Comparison of ENCODE assay signal across 10 cellular contexts in genomic region chr2:153871231-153872221, GRCh38. TPM values are rescaled to one million over a fixed set of nuclear protein-coding genes. Genes with fewer than 3 reads are reported as not detected.
DNase-seq lines count a peak whose midpoint lies in the region; ATAC-seq and TF ChIP-seq lines count a peak whose summit lies in the region.
"Had no signal": no experiment of that assay in that cellular context is flagged by ENCODE, and none has a peak within 500 bp of the region (broad histone marks: within the 10 kb centered on the region; RNA-seq: fewer than 3 reads in every experiment).

Gene GALNT13 (plus strand): TSS chr2:153871922.

- intact Hi-C loops in naive thymus-derived CD4-positive, alpha-beta T cell (cut with micrococcal nuclease): no loop called here
- intact Hi-C loops in natural killer cell (cut with micrococcal nuclease): no loop called here

- CTCF ChIA-PET in naive thymus-derived CD4-positive, alpha-beta T cell (lab: Charles Lee): no interaction called here

- peaks cover 46% of the 10 kb centered on the region for H3K27me3 Mint-ChIP-seq in progenitor cell of endocrine pancreas
- H3K27me3 Mint-ChIP-seq in natural killer cell treated with Interleukin-12 subunit alpha and Interleukin-12 subunit beta and Interleukin-15 and Interleukin-18, amount 100 ng/mL, for 72 hours: peaks cover 8 to 18% of the 10 kb centered on the region in 2 donors
- H3K27me3 Mint-ChIP-seq in naive thymus-derived CD4-positive, alpha-beta T cell: peaks cover 29 to 34% (median 32%) of the 10 kb centered on the region in 5 donors
- H3K27me3 Mint-ChIP-seq in natural killer cell (ENCODE audit: low read depth in 2 of 2): peaks cover 12 to 15% of the 10 kb centered on the region in 2 donors

- H3K4me1 Mint-ChIP-seq in progenitor cell of endocrine pancreas (ENCODE audit: low read depth) (peaks cover 11% of the 10 kb centered on the region), natural killer cell (peaks cover 0 to 5% of the 10 kb centered on the region in 2 donors)
- no peaks in the 10 kb centered on the region for H3K4me1 Mint-ChIP-seq in natural killer cell treated with Interleukin-12 subunit alpha and Interleukin-12 subunit beta and Interleukin-15 and Interleukin-18, amount 100 ng/mL, for 72 hours (ENCODE audit: low read depth in 2 of 2)
- H3K4me1 Mint-ChIP-seq in naive thymus-derived CD4-positive, alpha-beta T cell: peaks cover 0 to 11% (median 5%) of the 10 kb centered on the region in 7 donors

- H3K27me3 ChIP-seq in naive thymus-derived CD4-positive, alpha-beta T cell (ENCODE audit: control insufficient read depth in 2 of 2, insufficient read depth in 2 of 2, low read length in 2 of 2): no peaks in the 10 kb centered on the region

- H3K27ac Mint-ChIP-seq in progenitor cell of endocrine pancreas: peak within 1 kb of the TSS; percentile 79
- no peak within 1 kb of the TSS for H3K27ac Mint-ChIP-seq in natural killer cell treated with Interleukin-12 subunit alpha and Interleukin-12 subunit beta and Interleukin-15 and Interleukin-18, amount 100 ng/mL, for 72 hours
- H3K27ac Mint-ChIP-seq in naive thymus-derived CD4-positive, alpha-beta T cell: no peak within 1 kb of the TSS
- no peak within 1 kb of the TSS for H3K27ac Mint-ChIP-seq in natural killer cell

- TF ChIP-seq EP300 in Ishikawa (IDR thresholded peaks at IDR 0.05; ENCODE audit: borderline replicate concordance): no peak

- H3K9me3 Mint-ChIP-seq in progenitor cell of endocrine pancreas (ENCODE audit: low read depth) (no peaks in the 10 kb centered on the region), natural killer cell (peaks cover 13 to 15% of the 10 kb centered on the region in 2 donors)
- H3K9me3 Mint-ChIP-seq in natural killer cell treated with Interleukin-12 subunit alpha and Interleukin-12 subunit beta and Interleukin-15 and Interleukin-18, amount 100 ng/mL, for 72 hours: peaks cover 11% of the 10 kb centered on the region
- H3K9me3 Mint-ChIP-seq in naive thymus-derived CD4-positive, alpha-beta T cell: peaks cover 0 to 15% (median 8%) of the 10 kb centered on the region in 11 donors

- no peak within 1 kb of the TSS for H3K4me3 ChIP-seq in naive thymus-derived CD4-positive, alpha-beta T cell (ENCODE audit: low read length)

- no peaks in the 10 kb centered on the region for H3K4me1 ChIP-seq in naive thymus-derived CD4-positive, alpha-beta T cell (ENCODE audit: control insufficient read depth in 2 of 2, insufficient read depth in 2 of 2, low read length in 2 of 2)

- no peak for ATAC-seq in natural killer cell treated with Interleukin-12 subunit alpha and Interleukin-12 subunit beta and Interleukin-15 and Interleukin-18, amount 100 ng/mL, for 72 hours
- ATAC-seq in GM18909 (IDR thresholded peaks at IDR 0.05; ENCODE audit: poor library complexity, unreplicated experiment) (no peak), natural killer cell (no peak)
- ATAC-seq in naive thymus-derived CD4-positive, alpha-beta T cell: no peak

- no peak for TF ChIP-seq CTCF in progenitor cell of endocrine pancreas (IDR thresholded peaks at IDR 0.05; ENCODE audit: unreplicated experiment)
- TF ChIP-seq CTCF in natural killer cell (IDR thresholded peaks at IDR 0.05): no peak

- H3K36me3 ChIP-seq in naive thymus-derived CD4-positive, alpha-beta T cell (ENCODE audit: control insufficient read depth in 2 of 3, insufficient read depth in 3 of 3, low read length in 3 of 3): no peaks in the 10 kb centered on the region

- POLR2A ChIA-PET in naive thymus-derived CD4-positive, alpha-beta T cell (lab: Charles Lee): no interaction called here

- H3K4me3 Mint-ChIP-seq in progenitor cell of endocrine pancreas (ENCODE audit: low read depth) (peak within 1 kb of the TSS; percentile 76), natural killer cell (no peak within 1 kb of the TSS)
- no peak within 1 kb of the TSS for H3K4me3 Mint-ChIP-seq in natural killer cell treated with Interleukin-12 subunit alpha and Interleukin-12 subunit beta and Interleukin-15 and Interleukin-18, amount 100 ng/mL, for 72 hours
- H3K4me3 Mint-ChIP-seq in naive thymus-derived CD4-positive, alpha-beta T cell: peak within 1 kb of the TSS in 5 of 10 donors; percentile 8 to 67 (median 38)

- DNase-seq in SK-N-DZ (ENCODE audit: low spot score): peak; percentile 98
- DNase-seq in glomerular visceral epithelial cell (ENCODE audit: extremely low spot score): peak; percentile 89
- DNase-seq in progenitor cell of endocrine pancreas (ENCODE audit: low spot score, unreplicated experiment): peak; percentile 65
- DNase-seq in natural killer cell treated with Interleukin-12 subunit alpha and Interleukin-12 subunit beta and Interleukin-15 and Interleukin-18, amount 100 ng/mL, for 72 hours (ENCODE audit: low spot score): no peak
- DNase-seq in naive thymus-derived CD4-positive, alpha-beta T cell: no peak
- no peak for DNase-seq in natural killer cell

- H3K9me3 ChIP-seq in naive thymus-derived CD4-positive, alpha-beta T cell (ENCODE audit: control insufficient read depth in 2 of 3, low read length in 3 of 3): no peaks in the 10 kb centered on the region

- H3K36me3 Mint-ChIP-seq in progenitor cell of endocrine pancreas (ENCODE audit: insufficient read depth) (no peaks in the 10 kb centered on the region), natural killer cell (no peaks in the 10 kb centered on the region)
- peaks cover 13% of the 10 kb centered on the region for H3K36me3 Mint-ChIP-seq in natural killer cell treated with Interleukin-12 subunit alpha and Interleukin-12 subunit beta and Interleukin-15 and Interleukin-18, amount 100 ng/mL, for 72 hours
- H3K36me3 Mint-ChIP-seq in naive thymus-derived CD4-positive, alpha-beta T cell: peaks cover 3 to 15% (median 4%) of the 10 kb centered on the region in 5 donors

- no peak within 1 kb of the TSS for H3K27ac ChIP-seq in naive thymus-derived CD4-positive, alpha-beta T cell (ENCODE audit: low read depth, low read length)
- H3K27ac ChIP-seq: epithelial cell of prostate, HL-60 had no signal

- no peak for TF ChIP-seq RAD21 in Ishikawa (IDR thresholded peaks at IDR 0.05; ENCODE audit: low read depth)

TF ChIP-seq in Ishikawa, 13 proteins besides CTCF, POLR2A, EP300 and RAD21:
- TF ChIP-seq CEBPB (IDR thresholded peaks at IDR 0.05) (no peak), TEAD4 (IDR thresholded peaks at IDR 0.05) (no peak), EGR1 (IDR thresholded peaks at IDR 0.05) (no peak), USF1 (IDR thresholded peaks at IDR 0.05) (no peak), ZBTB7A (IDR thresholded peaks at IDR 0.05; ENCODE audit: low read depth) (peak; percentile 81), MAX (IDR thresholded peaks at IDR 0.05) (peak; percentile 75), REST (IDR thresholded peaks at IDR 0.05; ENCODE audit: low read depth) (no peak), TAF1 (IDR thresholded peaks at IDR 0.05; ENCODE audit: low read depth) (peak; percentile 57; the same call in 1 of the 2 replicates), CREB1 (IDR thresholded peaks at IDR 0.05; ENCODE audit: low read depth) (no peak)

RNA-seq across cellular contexts. Expression of gene GALNT13, which starts in this region (rescaled TPM):
- 31.9 and 33.9 TPM in 2 replicates for polyA plus RNA-seq in SK-N-DZ (2014; cell fraction: cytosol; rRNA removed)
- polyA plus RNA-seq in SK-N-DZ (2014; cell fraction: nucleus; rRNA removed): 19.5 and 27.5 TPM in 2 replicates
- 7.2 and 8.3 TPM in 2 replicates for total RNA-seq in progenitor cell of endocrine pancreas
- not detected for total RNA-seq in natural killer cell treated with Interleukin-12 subunit alpha and Interleukin-12 subunit beta and Interleukin-15 and Interleukin-18, amount 100 ng/mL, for 72 hours
- total RNA-seq in naive thymus-derived CD4-positive, alpha-beta T cell: under 1 TPM in 1 of 5 experiments, not detected in 4; 0.44 TPM
- not detected for polyA plus RNA-seq in naive thymus-derived CD4-positive, alpha-beta T cell
- not detected for total RNA-seq in natural killer cell

Comparison
In these comparisons a context has a peak if more than half of its experiments do, and no peak if none do; other contexts are left out.
1. DNase-seq: peak in SK-N-DZ (single experiment), glomerular visceral epithelial cell (single experiment) and progenitor cell of endocrine pancreas (single experiment); none in natural killer cell treated with Interleukin-12 subunit alpha and Interleukin-12 subunit beta and Interleukin-15 and Interleukin-18, amount 100 ng/mL, for 72 hours (single experiment), naive thymus-derived CD4-positive, alpha-beta T cell (0 of 9) and natural killer cell (single experiment).